In the genomic region with DNA sequence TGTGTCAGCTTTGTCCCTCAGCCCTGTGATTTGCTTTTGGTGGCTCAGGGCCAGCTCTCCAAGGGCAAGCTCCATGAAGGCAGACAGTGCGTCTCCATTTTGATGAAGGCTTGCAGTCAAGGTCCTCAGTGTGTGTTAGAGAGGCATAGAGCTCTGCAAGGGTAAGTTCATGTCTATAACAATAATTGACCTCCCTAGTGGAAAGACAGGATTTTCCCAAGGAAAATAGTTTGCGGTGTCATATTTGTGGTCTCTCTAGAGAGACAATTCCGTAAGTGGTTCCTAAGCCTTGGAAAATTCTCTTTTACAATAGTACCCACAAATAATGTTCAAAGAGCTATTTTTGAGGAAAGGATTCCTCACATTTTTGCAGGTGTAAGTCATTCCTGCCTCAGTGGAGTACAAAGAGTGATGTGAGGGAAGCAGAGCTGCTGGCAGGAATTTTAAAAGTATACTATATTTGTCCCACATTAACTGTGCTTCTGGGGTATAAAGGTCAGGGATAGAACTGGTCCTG, we compare ENCODE assay signal across 28 cellular contexts. TPM values are rescaled to one million over a fixed set of nuclear protein-coding genes. Genes with fewer than 3 reads are reported as not detected.
DNase-seq lines count a peak whose midpoint lies in the region; ATAC-seq and TF ChIP-seq lines count a peak whose summit lies in the region.
"Had no signal": no experiment of that assay in that cellular context is flagged by ENCODE, and none has a peak within 500 bp of the region (broad histone marks: within the 10 kb centered on the region; RNA-seq: fewer than 3 reads in every experiment).

No MANE protein-coding gene starts in this region.

- no peak overlapping the region for H2BK120ac ChIP-seq in H9 (ENCODE audit: low read depth, low read length, poor library complexity, severe bottlenecking)

- H4K5ac ChIP-seq in H9 (ENCODE audit: insufficient read length, low read depth, low read length) = no peak overlapping the region

- peak overlapping the region; percentile 73 for H2BK12ac ChIP-seq in H9 (ENCODE audit: insufficient read length, low read depth, low read length)

- TF ChIP-seq CTCF in H9 (conservative IDR thresholded peaks at IDR 0.05) = no peak
- no peak for TF ChIP-seq CTCF in osteoblast (IDR thresholded peaks at IDR 0.05; ENCODE audit: extremely low read depth, low read depth, low read length)

- DNase-seq in H9 (no peak), RPMI7951 (ENCODE audit: low read depth) (peak; percentile 86), left cardiac atrium (no peak), osteoblast (ENCODE audit: insufficient read length, low spot score, missing footprints) (no peak), cerebellar cortex (ENCODE audit: low spot score) (no peak)
- DNase-seq: activated CD4-positive, alpha-beta T cell treated with anti-CD3 and anti-CD28 coated beads for 4 hours; activated naive CD4-positive, alpha-beta T cell; activated T-cell treated with anti-CD3 and anti-CD28 coated beads, Interleukin-2, amount 50 U/mL, for 48 hours; caudate nucleus; dermis blood vessel endothelial cell; gastrocnemius medialis; islet precursor cell; Karpas-422; NCI-H1092; NCI-H526; SK-N-SH; small intestine; stimulated activated CD4-positive, alpha-beta T cell treated with anti-CD3 and anti-CD28 coated beads, Interleukin-2, amount 100 ng/mL, for 48 hours; T-helper 2 cell had no signal

- H3K9me3 ChIP-seq in H9 (ENCODE audit: control insufficient read depth, low read depth, low read length) = no peaks in the 10 kb centered on the region
- H3K9me3 ChIP-seq in osteoblast (ENCODE audit: low read depth, low read length) = no peaks in the 10 kb centered on the region
- H3K9me3 ChIP-seq: gastrocnemius medialis, neutrophil, SK-N-SH, suprapubic skin had no signal

- no peak overlapping the region for H4K91ac ChIP-seq in H9 (ENCODE audit: insufficient read length, low read depth, low read length)

- H3K36me3 ChIP-seq in osteoblast (ENCODE audit: insufficient read depth, low read length) = no peaks in the 10 kb centered on the region
- H3K36me3 ChIP-seq: gastrocnemius medialis, neutrophil, suprapubic skin had no signal

- H2AFZ ChIP-seq in H9 (ENCODE audit: low read length) = no peak overlapping the region
- no peak overlapping the region for H2AFZ ChIP-seq in osteoblast (ENCODE audit: low read length)

- ATAC-seq in left cardiac atrium = peak; percentile 21 to 48
- no peak for ATAC-seq in HG03457 (IDR thresholded peaks at IDR 0.05; ENCODE audit: unreplicated experiment)
- ATAC-seq in HG03342 (IDR thresholded peaks at IDR 0.05; ENCODE audit: unreplicated experiment) = no peak
- no peak for ATAC-seq in GM18868 (IDR thresholded peaks at IDR 0.05; ENCODE audit: unreplicated experiment)
- ATAC-seq: gastrocnemius medialis; stimulated activated effector memory CD8-positive, alpha-beta T cell treated with anti-CD3 and anti-CD28 coated beads, Interleukin-12 subunit alpha, Interleukin-12 subunit beta, amount 100 ng/mL, for 72 hours had no signal

- H3K27ac ChIP-seq in H9 (ENCODE audit: insufficient read length, low read depth, low read length) (no peak overlapping the region), osteoblast (ENCODE audit: low read depth, low read length) (peak overlapping the region; percentile 69)
- H3K27ac ChIP-seq: C4-2B, gastrocnemius medialis, neutrophil, suprapubic skin had no signal

- peaks cover 2 to 3% of the 10 kb centered on the region in 2 experiments; a peak in 1 of 4 replicates for H3K4me1 Mint-ChIP-seq in H9
- H3K4me1 Mint-ChIP-seq: stimulated activated effector memory CD8-positive, alpha-beta T cell treated with anti-CD3 and anti-CD28 coated beads, Interleukin-12 subunit alpha, Interleukin-12 subunit beta, amount 100 ng/mL, for 72 hours had no signal

- H4K20me1 ChIP-seq in H9 (ENCODE audit: control insufficient read depth, insufficient read depth, insufficient read length) = no peaks in the 10 kb centered on the region
- no peaks in the 10 kb centered on the region for H4K20me1 ChIP-seq in osteoblast (ENCODE audit: insufficient read depth, low read length)

- H3K27me3 ChIP-seq in H9 (ENCODE audit: insufficient read depth, low read length) = no peaks in the 10 kb centered on the region
- H3K27me3 ChIP-seq in osteoblast (ENCODE audit: insufficient read depth, low read length) = no peaks in the 10 kb centered on the region
- H3K27me3 ChIP-seq: gastrocnemius medialis, neutrophil, suprapubic skin had no signal

- peaks cover 0 to 5% (median 0%) of the 10 kb centered on the region in 3 experiments; a peak in 2 of 7 replicates for H3K36me3 Mint-ChIP-seq in H9 (ENCODE audit: insufficient read depth in 1 of 3, low read depth in 3 of 3)
- H3K36me3 Mint-ChIP-seq: stimulated activated effector memory CD8-positive, alpha-beta T cell treated with anti-CD3 and anti-CD28 coated beads, Interleukin-12 subunit alpha, Interleukin-12 subunit beta, amount 100 ng/mL, for 72 hours had no signal

- H2AK5ac ChIP-seq in H9 (ENCODE audit: insufficient read length, low read length) = no peak overlapping the region

- no peak overlapping the region for H3K18ac ChIP-seq in H9 (ENCODE audit: insufficient read length, low read depth, low read length)

- H3K79me2 ChIP-seq in H9 (ENCODE audit: insufficient read depth, low read length) (no peaks in the 10 kb centered on the region), osteoblast (ENCODE audit: insufficient read depth, low read length) (no peaks in the 10 kb centered on the region)

- H2BK20ac ChIP-seq in H9 (ENCODE audit: low read depth, low read length, poor library complexity, severe bottlenecking) = no peak overlapping the region

- no peak overlapping the region for H3K27ac Mint-ChIP-seq in H9
- H3K27ac Mint-ChIP-seq: stimulated activated effector memory CD8-positive, alpha-beta T cell treated with anti-CD3 and anti-CD28 coated beads, Interleukin-12 subunit alpha, Interleukin-12 subunit beta, amount 100 ng/mL, for 72 hours had no signal

- H3K23ac ChIP-seq in H9 (ENCODE audit: insufficient read length, low read depth, low read length) = no peak overlapping the region

- no peaks in the 10 kb centered on the region for H3K9me3 Mint-ChIP-seq in H9
- H3K9me3 Mint-ChIP-seq: stimulated activated effector memory CD8-positive, alpha-beta T cell treated with anti-CD3 and anti-CD28 coated beads, Interleukin-12 subunit alpha, Interleukin-12 subunit beta, amount 100 ng/mL, for 72 hours had no signal

- H3K27me3 Mint-ChIP-seq in H9 (ENCODE audit: low read depth) = no peaks in the 10 kb centered on the region; the same call in 1 of the 2 replicates

- no peak overlapping the region for H4K8ac ChIP-seq in H9 (replicated peaks; ENCODE audit: insufficient read length, low read depth, low read length)

- H2BK15ac ChIP-seq in H9 (ENCODE audit: low read depth, low read length) = no peak overlapping the region

- H3T11ph ChIP-seq in H9 (ENCODE audit: low read length) = no peak overlapping the region

- no peak overlapping the region for H3K4me3 Mint-ChIP-seq in H9
- H3K4me3 Mint-ChIP-seq: stimulated activated effector memory CD8-positive, alpha-beta T cell treated with anti-CD3 and anti-CD28 coated beads, Interleukin-12 subunit alpha, Interleukin-12 subunit beta, amount 100 ng/mL, for 72 hours had no signal

- no peak overlapping the region for H3K9ac ChIP-seq in H9 (ENCODE audit: extremely low read depth, insufficient read length, low read length)
- H3K9ac ChIP-seq: SK-N-SH had no signal

- H3K4me3 ChIP-seq in osteoblast (ENCODE audit: insufficient read depth, low read length) = no peak overlapping the region
- H3K4me3 ChIP-seq: gastrocnemius medialis, suprapubic skin had no signal

- intact Hi-C loops in left cardiac atrium (cut with DNase I) = no loop called here

- H3K4me2 ChIP-seq in H9 (ENCODE audit: insufficient read depth, insufficient read length, low read length) = no peak overlapping the region
- H3K4me2 ChIP-seq in osteoblast (ENCODE audit: insufficient read depth, low read length) = peak overlapping the region; percentile 30
- H3K4me2 ChIP-seq: SK-N-SH had no signal

- no peak overlapping the region for H3K56ac ChIP-seq in H9 (ENCODE audit: insufficient read length, low read depth, low read length)

- no peaks in the 10 kb centered on the region for H3K23me2 ChIP-seq in H9 (ENCODE audit: insufficient read length, low read depth, low read length, poor library complexity, severe bottlenecking)

- WGBS in H9 (ENCODE audit: extremely low coverage, insufficient read length, low lambda C conversion rate) = no CpG with 5 or more reads among the region's 3 CpGs

- H3K4ac ChIP-seq in H9 (ENCODE audit: low read depth, low read length) = no peak overlapping the region

- H3K4me1 ChIP-seq in H9 (ENCODE audit: insufficient read depth, low read length) (no peaks in the 10 kb centered on the region; the same call in 1 of the 2 replicates), osteoblast (ENCODE audit: insufficient read depth, low read length) (peaks cover 22% of the 10 kb centered on the region)

- H2BK5ac ChIP-seq in H9 (ENCODE audit: insufficient read length, low read length) = peak overlapping the region; percentile 41

- H3K14ac ChIP-seq in H9 (ENCODE audit: insufficient read depth, low read length) = no peak overlapping the region

- no peaks in the 10 kb centered on the region for H3K79me1 ChIP-seq in H9 (ENCODE audit: insufficient read depth, low read depth, low read length, poor library complexity, severe bottlenecking)

RNA-seq across cellular contexts. Expression of a gene that starts 40.2 kb away (rescaled TPM):
- total RNA-seq in H9 (2021) (18.4 and 18.6 TPM in 2 replicates), left cardiac atrium (10 to 100 TPM; 44.9 to 66.6 TPM), osteoblast (45.2 and 76.9 TPM in 2 replicates)
- total RNA-seq in RPMI7951 (2014; rRNA removed; shearing (Covaris generic)) = 48.9 and 58.8 TPM in 2 replicates
- total RNA-seq: lung microvascular endothelial cell, pulmonary artery endothelial cell had no signal

Comparison
In these comparisons a context has a peak if more than half of its experiments do, and no peak if none do; other contexts are left out.
1. ATAC-seq: peak in left cardiac atrium (2 of 2); none in HG03457 (single experiment), HG03342 (single experiment) and GM18868 (single experiment).